ENCODE assay signal across 9 cellular contexts in the genomic region with DNA sequence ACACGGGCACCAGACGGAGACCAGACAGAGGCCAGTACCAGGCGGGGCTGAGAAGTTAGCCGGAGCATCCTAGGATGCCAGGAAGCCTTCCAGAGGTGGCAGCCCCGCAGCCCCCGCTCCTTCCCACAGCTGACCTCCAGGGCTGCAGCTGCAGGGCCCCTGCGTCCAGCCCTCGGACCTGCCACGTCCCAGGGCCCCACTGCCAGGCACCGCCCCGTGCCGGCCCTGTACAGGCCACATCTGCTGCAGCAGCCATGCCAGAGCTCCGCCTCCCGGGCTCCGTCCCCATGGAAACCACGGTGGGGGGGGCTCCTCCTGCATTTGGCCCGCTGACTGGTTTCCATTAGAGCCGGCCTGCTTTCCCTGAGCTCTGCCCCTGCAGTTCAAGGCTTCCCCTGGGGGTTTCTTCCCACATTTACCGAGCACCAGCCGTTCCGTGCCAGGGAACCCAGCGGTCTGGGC.
DNase-seq lines count a peak whose midpoint lies in the region; ATAC-seq lines count a peak whose summit lies in the region.
"Had no signal": no experiment of that assay in that cellular context is flagged by ENCODE, and none has a peak within 500 bp of the region (broad histone marks: within the 10 kb centered on the region; RNA-seq: fewer than 3 reads in every experiment).

No MANE protein-coding gene starts in this region.

- H3K4me3 ChIP-seq in naive thymus-derived CD4-positive, alpha-beta T cell (ENCODE audit: low read length): no peak overlapping the region

- H3K9me3 ChIP-seq in naive thymus-derived CD4-positive, alpha-beta T cell (ENCODE audit: control insufficient read depth in 2 of 3, low read length in 3 of 3): no peaks in the 10 kb centered on the region

- peaks cover 0 to 28% (median 16%) of the 10 kb centered on the region in 7 donors for H3K4me1 Mint-ChIP-seq in naive thymus-derived CD4-positive, alpha-beta T cell
- H3K4me1 Mint-ChIP-seq in T-cell: peaks cover 5 to 15% (median 6%) of the 10 kb centered on the region in 3 donors

- H3K9me3 Mint-ChIP-seq in naive thymus-derived CD4-positive, alpha-beta T cell: no peaks in the 10 kb centered on the region
- no peaks in the 10 kb centered on the region for H3K9me3 Mint-ChIP-seq in T-cell

- no peak overlapping the region for H3K4me3 Mint-ChIP-seq in naive thymus-derived CD4-positive, alpha-beta T cell
- H3K4me3 Mint-ChIP-seq in T-cell: no peak overlapping the region

- POLR2A ChIA-PET in naive thymus-derived CD4-positive, alpha-beta T cell (lab: Charles Lee): no interaction called here
- POLR2A ChIA-PET in T-cell (lab: Charles Lee): no interaction called here

- H3K4me1 ChIP-seq in naive thymus-derived CD4-positive, alpha-beta T cell (ENCODE audit: control insufficient read depth in 2 of 2, insufficient read depth in 2 of 2, low read length in 2 of 2): no peaks in the 10 kb centered on the region

- CTCF ChIA-PET in naive thymus-derived CD4-positive, alpha-beta T cell (lab: Charles Lee): no interaction called here
- CTCF ChIA-PET in T-cell (lab: Charles Lee): no interaction called here

- peak overlapping the region; percentile 97 for H3K27ac ChIP-seq in angular gyrus (ENCODE audit: low read depth, low read length)
- no peak overlapping the region for H3K27ac ChIP-seq in naive thymus-derived CD4-positive, alpha-beta T cell (ENCODE audit: low read depth, low read length)
- H3K27ac ChIP-seq: KMS-11 had no signal

- intact Hi-C loops in naive thymus-derived CD4-positive, alpha-beta T cell (cut with micrococcal nuclease): no loop called here

- no peak overlapping the region for H3K27ac Mint-ChIP-seq in naive thymus-derived CD4-positive, alpha-beta T cell
- no peak overlapping the region for H3K27ac Mint-ChIP-seq in T-cell

- peaks cover 0 to 17% (median 0%) of the 10 kb centered on the region in 3 experiments for H3K36me3 ChIP-seq in naive thymus-derived CD4-positive, alpha-beta T cell (ENCODE audit: control insufficient read depth in 2 of 3, insufficient read depth in 3 of 3, low read length in 3 of 3)

- no peaks in the 10 kb centered on the region for H3K27me3 ChIP-seq in naive thymus-derived CD4-positive, alpha-beta T cell (ENCODE audit: control insufficient read depth in 2 of 2, insufficient read depth in 2 of 2, low read length in 2 of 2)

- ATAC-seq in naive thymus-derived CD4-positive, alpha-beta T cell: no peak
- ATAC-seq in T-cell (replicated peaks in 1 of 4): no peak

- DNase-seq in HS-27A (ENCODE audit: low read depth): peak; percentile 36
- peak; percentile 90 for DNase-seq in hepatic stellate cell (ENCODE audit: low spot score)
- peak; percentile 67 for DNase-seq in smooth muscle cell of the brain vasculature (ENCODE audit: low read depth, low spot score)
- no peak for DNase-seq in NCI-H345 treated with DMSO at 0.1 percent for 48 hours (lab: John Stamatoyannopoulos, UW; ENCODE audit: unreplicated experiment)
- no peak for DNase-seq in CD1c-positive myeloid dendritic cell (ENCODE audit: extremely low spot score)
- DNase-seq in naive thymus-derived CD4-positive, alpha-beta T cell: no peak
- no peak for DNase-seq in T-cell

- H3K36me3 Mint-ChIP-seq in naive thymus-derived CD4-positive, alpha-beta T cell: no peaks in the 10 kb centered on the region
- H3K36me3 Mint-ChIP-seq in T-cell: no peaks in the 10 kb centered on the region

- no peaks in the 10 kb centered on the region for H3K27me3 Mint-ChIP-seq in naive thymus-derived CD4-positive, alpha-beta T cell
- no peaks in the 10 kb centered on the region for H3K27me3 Mint-ChIP-seq in T-cell

Comparison
In these comparisons a context has a peak if more than half of its experiments do, and no peak if none do; other contexts are left out.
1. DNase-seq: peak in HS-27A (single experiment), hepatic stellate cell (single experiment) and smooth muscle cell of the brain vasculature (single experiment); none in NCI-H345 treated with DMSO at 0.1 percent for 48 hours (single experiment), CD1c-positive myeloid dendritic cell (single experiment), naive thymus-derived CD4-positive, alpha-beta T cell (0 of 9) and T-cell (0 of 34).